2 cellular contexts compared by ENCODE assay signal in genomic region chr10:93481213-93481930, GRCh38.
TF ChIP-seq lines count a peak whose summit lies in the region.

No MANE protein-coding gene starts in this region.

TF ChIP-seq in H1, 55 proteins besides CTCF, POLR2A, EP300 and RAD21:
- no peak for TF ChIP-seq ZNF274 (IDR thresholded peaks at IDR 0.05; ENCODE audit: borderline replicate concordance, extremely low read depth, low read length)

TF ChIP-seq in HEK293T, 16 proteins besides CTCF, POLR2A, EP300 and RAD21:
- TF ChIP-seq ZNF384 (IDR thresholded peaks at IDR 0.05) (no peak), SUZ12 (IDR thresholded peaks at IDR 0.05) (no peak), CTBP1 (IDR thresholded peaks at IDR 0.05; ENCODE audit: borderline replicate concordance) (no peak), FOXK2 (IDR thresholded peaks at IDR 0.05) (no peak), LEF1 (IDR thresholded peaks at IDR 0.05; ENCODE audit: borderline replicate concordance) (no peak), HDGF (IDR thresholded peaks at IDR 0.05; ENCODE audit: borderline replicate concordance) (no peak), BHLHE40 (IDR thresholded peaks at IDR 0.05; ENCODE audit: borderline replicate concordance) (no peak), FOXA1 (IDR thresholded peaks at IDR 0.05) (no peak), NFRKB (IDR thresholded peaks at IDR 0.05) (no peak), TARDBP (IDR thresholded peaks at IDR 0.05) (no peak), PKNOX1 (IDR thresholded peaks at IDR 0.05) (no peak), FOXM1 (IDR thresholded peaks at IDR 0.05; ENCODE audit: borderline replicate concordance) (no peak), SP1 (IDR thresholded peaks at IDR 0.05) (no peak), ELF4 (IDR thresholded peaks at IDR 0.05) (no peak), L3MBTL2 (conservative IDR thresholded peaks at IDR 0.05) (no peak)
